In the genomic region with DNA sequence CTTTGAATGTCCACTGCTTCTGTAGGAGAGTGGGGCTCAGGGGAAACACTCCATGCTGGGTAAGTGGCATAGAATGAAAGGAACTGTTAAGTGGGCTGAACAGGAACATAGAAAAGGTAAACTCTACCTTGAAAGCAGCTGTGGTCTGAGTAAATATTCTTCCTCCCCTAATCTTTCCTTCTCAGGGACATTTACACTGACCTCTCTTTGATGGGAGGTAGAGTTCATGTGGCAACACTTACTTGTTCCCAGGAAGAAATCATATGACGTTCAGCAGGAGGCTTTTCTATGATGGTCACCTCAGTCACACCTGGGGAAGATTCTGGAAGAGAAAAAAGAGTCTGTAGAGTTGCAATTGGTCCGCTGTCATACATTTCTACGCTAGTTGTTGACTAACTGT, we compare ENCODE assay signal across 38 cellular contexts.
"Had no signal": no experiment of that assay in that cellular context is flagged by ENCODE, and none has a peak within 500 bp of the region (broad histone marks: within the 10 kb centered on the region; RNA-seq: fewer than 3 reads in every experiment).

No MANE protein-coding gene starts in this region.

- H3K4me3 ChIP-seq: cardiac muscle cell, Peyer's patch had no signal

- H3K36me3 ChIP-seq: cardiac muscle cell had no signal

- H3K9me3 Mint-ChIP-seq: activated B cell treated with CpG ODN at 0.5 μM for 24 hours; activated CD4-positive, alpha-beta memory T cell treated with anti-CD3 and anti-CD28 coated beads for 36 hours; activated naive CD4-positive, alpha-beta T cell treated with anti-CD3 and anti-CD28 coated beads, Interleukin-2, amount 10 ng/mL, durations not matched to agents 7 days and 5 days; activated naive CD8-positive, alpha-beta T cell treated with anti-CD3 and anti-CD28 coated beads, Interleukin-2, amount 50 U/mL, for 24 hours; activated T-cell treated with anti-CD3 and anti-CD28 coated beads, Interleukin-2, amount 50 U/mL, for 4 hours; activated T-helper 1 cell treated with anti-CD3 and anti-CD28 coated beads, Interleukin-12 subunit alpha, Interleukin-12 subunit beta, Interleukin-2, Interleukin-4 antibody, amounts not matched to agents 30 ng/mL and 10 ng/mL and 1 ng/mL, durations not matched to agents 14 hours and 24 hours and 36 hours; central memory CD8-positive, alpha-beta T cell; T-cell had no signal

- DNase-seq: activated B cell treated with CpG ODN at 0.5 μM for 24 hours; activated CD4-positive, alpha-beta memory T cell treated with anti-CD3 and anti-CD28 coated beads for 36 hours; activated CD4-positive, alpha-beta T cell treated with anti-CD3 and anti-CD28 coated beads for 4 hours; activated CD4-positive, alpha-beta T cell treated with anti-CD3 and anti-CD28 coated beads, Interleukin-2, amount 50 U/mL, for 1 hour; activated CD4-positive, CD25-positive, alpha-beta regulatory T cell treated with anti-CD3 and anti-CD28 coated beads, Interleukin-2, amount 50 U/mL, for 72 hours; activated CD8-positive, alpha-beta memory T cell treated with anti-CD3 and anti-CD28 coated beads, Interleukin-2, amount 50 U/mL, for 4 hours; activated gamma-delta T cell treated with Interleukin-2 at 50 U/mL for 16 hours; activated naive CD4-positive, alpha-beta T cell treated with anti-CD3 and anti-CD28 coated beads, Interleukin-2, amount 10 ng/mL, durations not matched to agents 7 days and 5 days; activated naive CD8-positive, alpha-beta T cell treated with anti-CD3 and anti-CD28 coated beads, Interleukin-2, amount 50 U/mL, for 24 hours; activated T-cell treated with anti-CD3 and anti-CD28 coated beads for 4 hours; activated T-cell treated with anti-CD3 and anti-CD28 coated beads, Interleukin-2, amount 50 U/mL, for 4 hours; anterior cingulate cortex; MM.1S; MV-4-11; NCI-H1092; NCI-H1436 treated with DMSO at 0.1 percent for 48 hours; NCI-H187 treated with DMSO at 0.1 percent for 48 hours; NCI-H2081; NCI-H2171 treated with DMSO at 0.1 percent for 48 hours; NCI-H2227 treated with DMSO at 0.1 percent for 48 hours; NCI-H446; NCI-H510A treated with DMSO at 0.1 percent for 48 hours; NCI-H526 treated with DMSO at 0.1 percent for 48 hours; NK-92 treated with Interleukin-12 subunit alpha and Interleukin-12 subunit beta, amount 100 ng/mL, for 24 hours; PC-3; Peyer's patch; RPMI8226; SIG-M5; T-cell; T-helper 2 cell; T-helper 9 cell had no signal

- H3K4me1 ChIP-seq: Peyer's patch had no signal

- H3K27ac Mint-ChIP-seq: activated B cell treated with CpG ODN at 0.5 μM for 24 hours; activated CD4-positive, alpha-beta memory T cell treated with anti-CD3 and anti-CD28 coated beads for 36 hours; activated naive CD4-positive, alpha-beta T cell treated with anti-CD3 and anti-CD28 coated beads, Interleukin-2, amount 10 ng/mL, durations not matched to agents 7 days and 5 days; activated naive CD8-positive, alpha-beta T cell; activated naive CD8-positive, alpha-beta T cell treated with anti-CD3 and anti-CD28 coated beads, Interleukin-2, amount 50 U/mL, for 24 hours; activated T-helper 1 cell treated with anti-CD3 and anti-CD28 coated beads, Interleukin-12 subunit alpha, Interleukin-12 subunit beta, Interleukin-2, Interleukin-4 antibody, amounts not matched to agents 30 ng/mL and 10 ng/mL and 1 ng/mL, durations not matched to agents 14 hours and 24 hours and 36 hours; T-cell had no signal

- H3K27me3 Mint-ChIP-seq: activated B cell treated with CpG ODN at 0.5 μM for 24 hours; activated CD4-positive, alpha-beta memory T cell treated with anti-CD3 and anti-CD28 coated beads for 36 hours; activated naive CD4-positive, alpha-beta T cell treated with anti-CD3 and anti-CD28 coated beads, Interleukin-2, amount 10 ng/mL, durations not matched to agents 7 days and 5 days; activated naive CD8-positive, alpha-beta T cell; activated naive CD8-positive, alpha-beta T cell treated with anti-CD3 and anti-CD28 coated beads, Interleukin-2, amount 50 U/mL, for 24 hours; central memory CD8-positive, alpha-beta T cell; T-cell had no signal

- H3K4me1 Mint-ChIP-seq: activated B cell treated with CpG ODN at 0.5 μM for 24 hours; activated naive CD8-positive, alpha-beta T cell treated with anti-CD3 and anti-CD28 coated beads, Interleukin-2, amount 50 U/mL, for 24 hours had no signal

- ATAC-seq: activated naive CD8-positive, alpha-beta T cell treated with anti-CD3 and anti-CD28 coated beads, Interleukin-2, amount 50 U/mL, for 24 hours; activated T-cell treated with anti-CD3 and anti-CD28 coated beads, Interleukin-2, amount 50 U/mL, for 4 hours; PC-3; SK-N-SH treated with all-trans-retinoic acid at 6 μM for 48 hours; T-cell had no signal

- H3K27ac ChIP-seq: cardiac muscle cell, KMS-11, Peyer's patch, VCaP had no signal

- H3K9me3 ChIP-seq: Peyer's patch had no signal

- H3K27me3 ChIP-seq: cardiac muscle cell, Peyer's patch had no signal

- H3K4me3 Mint-ChIP-seq: activated B cell treated with CpG ODN at 0.5 μM for 24 hours; activated CD4-positive, alpha-beta memory T cell treated with anti-CD3 and anti-CD28 coated beads for 36 hours; activated naive CD4-positive, alpha-beta T cell treated with anti-CD3 and anti-CD28 coated beads, Interleukin-2, amount 10 ng/mL, durations not matched to agents 7 days and 5 days; activated naive CD8-positive, alpha-beta T cell; activated naive CD8-positive, alpha-beta T cell treated with anti-CD3 and anti-CD28 coated beads, Interleukin-2, amount 50 U/mL, for 24 hours; activated T-cell treated with anti-CD3 and anti-CD28 coated beads, Interleukin-2, amount 50 U/mL, for 4 hours; activated T-helper 1 cell treated with anti-CD3 and anti-CD28 coated beads, Interleukin-12 subunit alpha, Interleukin-12 subunit beta, Interleukin-2, Interleukin-4 antibody, amounts not matched to agents 30 ng/mL and 10 ng/mL and 1 ng/mL, durations not matched to agents 14 hours and 24 hours and 36 hours; central memory CD8-positive, alpha-beta T cell; T-cell had no signal
